In the genomic region with DNA sequence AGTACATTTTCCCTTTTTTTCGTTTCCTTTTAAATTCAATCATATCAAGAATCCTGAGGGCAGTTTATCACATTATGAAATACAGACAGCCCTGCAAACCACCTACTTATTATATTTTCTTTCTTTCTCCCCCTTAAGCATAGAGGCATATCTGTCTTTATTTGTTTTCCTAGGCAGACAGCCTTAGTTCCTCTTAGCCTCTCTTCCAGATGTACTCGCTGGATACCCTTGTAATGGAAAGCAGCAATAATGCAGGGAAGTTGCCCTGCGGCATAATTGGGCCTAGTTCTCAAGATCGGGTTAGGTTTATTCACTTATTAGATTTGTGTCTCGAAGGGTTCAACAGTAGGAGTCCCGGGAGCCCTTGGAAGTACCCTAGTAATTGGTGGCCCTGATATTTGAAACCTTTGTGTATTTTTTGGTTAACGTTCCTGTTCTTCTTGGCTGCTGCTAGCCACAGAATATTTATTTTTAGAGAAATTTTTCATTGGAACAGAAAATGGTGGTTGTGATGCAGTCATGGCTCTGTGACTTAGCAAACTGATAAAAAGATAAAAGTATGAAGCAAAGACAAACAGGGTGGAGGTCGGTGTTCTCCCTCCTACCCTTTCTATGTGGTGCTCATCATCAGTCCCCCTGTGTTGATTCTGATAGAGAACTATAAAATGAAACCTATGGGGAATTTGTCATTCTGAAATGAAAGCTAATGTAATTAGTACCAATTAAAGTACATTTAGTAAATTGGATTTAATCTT, we compare ENCODE assay signal across 15 cellular contexts. TPM values are rescaled to one million over a fixed set of nuclear protein-coding genes. Genes with fewer than 3 reads are reported as not detected.
A peak's percentile ranks its signal among the peaks of the same experiment; 100 is the strongest.
DNase-seq lines count a peak whose midpoint lies in the region; ATAC-seq and TF ChIP-seq lines count a peak whose summit lies in the region.
"Had no signal": no experiment of that assay in that cellular context is flagged by ENCODE, and none has a peak within 500 bp of the region (broad histone marks: within the 10 kb centered on the region; RNA-seq: fewer than 3 reads in every experiment).

No MANE protein-coding gene starts in this region.

- TF ChIP-seq CTCF in AG10803 (conservative IDR thresholded peaks at IDR 0.05; ENCODE audit: low read length): no peak
- TF ChIP-seq CTCF in astrocyte of the spinal cord (IDR thresholded peaks at IDR 0.05; ENCODE audit: low read depth, low read length): no peak
- TF ChIP-seq CTCF in esophagus muscularis mucosa (IDR thresholded peaks at IDR 0.05): no peak

- no peak for TF ChIP-seq EP300 in esophagus muscularis mucosa (IDR thresholded peaks at IDR 0.05)

- no peak for DNase-seq in AG10803 (ENCODE audit: low read depth)
- DNase-seq in HEK293T (ENCODE audit: extremely low spot score): peak; percentile 66
- peak; percentile 46 for DNase-seq in astrocyte of the spinal cord (ENCODE audit: low read depth, low spot score)
- no peak for DNase-seq in natural killer cell treated with Interleukin-12 subunit alpha and Interleukin-12 subunit beta and Interleukin-15 and Interleukin-18, amount 100 ng/mL, for 72 hours (ENCODE audit: low spot score)
- no peak for DNase-seq in T-helper 2 cell
- no peak for DNase-seq in esophagus muscularis mucosa (ENCODE audit: extremely low spot score)
- DNase-seq: activated CD4-positive, alpha-beta T cell treated with anti-CD3 and anti-CD28 coated beads, Interleukin-2, amount 50 U/mL, for 1 hour; amygdala; DMS153; H7; midbrain; NCI-H1417 treated with DMSO at 0.1 percent for 48 hours; substantia nigra had no signal

- WGBS in esophagus muscularis mucosa: 70% methylated on average over 8 of the region's 8 CpGs

- H3K4me3 ChIP-seq in AG10803 (ENCODE audit: low read length): peak overlapping the region; percentile 41
- H3K4me3 ChIP-seq in astrocyte of the spinal cord (ENCODE audit: low read depth, low read length): no peak overlapping the region
- no peak overlapping the region for H3K4me3 ChIP-seq in esophagus muscularis mucosa

- in situ Hi-C loops in astrocyte of the spinal cord (cut with HindIII; ENCODE audit: low sequenced_read_pairs): no loop called here

- H3K9me3 ChIP-seq in esophagus muscularis mucosa: no peaks in the 10 kb centered on the region

- no peaks in the 10 kb centered on the region for H3K9me3 Mint-ChIP-seq in natural killer cell treated with Interleukin-12 subunit alpha and Interleukin-12 subunit beta and Interleukin-15 and Interleukin-18, amount 100 ng/mL, for 72 hours

- peaks cover 69 to 76% of the 10 kb centered on the region in 2 donors for H3K4me1 Mint-ChIP-seq in natural killer cell treated with Interleukin-12 subunit alpha and Interleukin-12 subunit beta and Interleukin-15 and Interleukin-18, amount 100 ng/mL, for 72 hours (ENCODE audit: low read depth in 2 of 2)

- CTCF ChIA-PET in HEK293T (lab: Yijun Ruan, JAX): interaction anchor here (0.7 kb wide), 1 partner anchor 16 kb away, joined by 4 read pairs; no protein-coding TSS in a partner anchor

- H3K4me3 Mint-ChIP-seq in natural killer cell treated with Interleukin-12 subunit alpha and Interleukin-12 subunit beta and Interleukin-15 and Interleukin-18, amount 100 ng/mL, for 72 hours: no peak overlapping the region

- H3K27me3 Mint-ChIP-seq in natural killer cell treated with Interleukin-12 subunit alpha and Interleukin-12 subunit beta and Interleukin-15 and Interleukin-18, amount 100 ng/mL, for 72 hours: no peaks in the 10 kb centered on the region

- POLR2A ChIA-PET in HEK293T (lab: Yijun Ruan, JAX): no interaction called here

- peaks cover 23 to 67% (median 54%) of the 10 kb centered on the region in 4 donors for H3K4me1 ChIP-seq in esophagus muscularis mucosa

- peak overlapping the region in 2 of 4 donors; percentile 1 to 4 for H3K27ac ChIP-seq in esophagus muscularis mucosa (replicated peaks in 1 of 4)

- peaks cover 0 to 5% (median 0%) of the 10 kb centered on the region in 4 donors for H3K36me3 ChIP-seq in esophagus muscularis mucosa

- H3K27ac Mint-ChIP-seq in natural killer cell treated with Interleukin-12 subunit alpha and Interleukin-12 subunit beta and Interleukin-15 and Interleukin-18, amount 100 ng/mL, for 72 hours: peak overlapping the region; percentile 15 to 28

- intact Hi-C loops in esophagus muscularis mucosa (cut with DNase I): loop anchor here (10.0 kb wide), 1 partner anchor 597 kb away; no protein-coding TSS in a partner anchor

- peaks cover 8% of the 10 kb centered on the region for H3K36me3 Mint-ChIP-seq in natural killer cell treated with Interleukin-12 subunit alpha and Interleukin-12 subunit beta and Interleukin-15 and Interleukin-18, amount 100 ng/mL, for 72 hours

- no peak for ATAC-seq in natural killer cell treated with Interleukin-12 subunit alpha and Interleukin-12 subunit beta and Interleukin-15 and Interleukin-18, amount 100 ng/mL, for 72 hours
- ATAC-seq in GM19351 (IDR thresholded peaks at IDR 0.05; ENCODE audit: unreplicated experiment) (no peak), GM18858 (IDR thresholded peaks at IDR 0.05; ENCODE audit: unreplicated experiment) (no peak)

- no peak for TF ChIP-seq POLR2A in esophagus muscularis mucosa (IDR thresholded peaks at IDR 0.05; ENCODE audit: low read depth)

- no peaks in the 10 kb centered on the region for H3K27me3 ChIP-seq in esophagus muscularis mucosa

TF ChIP-seq in HEK293T, 16 proteins besides CTCF, POLR2A, EP300 and RAD21:
- TF ChIP-seq SP1 (IDR thresholded peaks at IDR 0.05) (no peak), FOXA1 (IDR thresholded peaks at IDR 0.05) (no peak), NFRKB (IDR thresholded peaks at IDR 0.05) (no peak), ZNF384 (IDR thresholded peaks at IDR 0.05) (no peak), L3MBTL2 (conservative IDR thresholded peaks at IDR 0.05) (no peak), CTBP1 (IDR thresholded peaks at IDR 0.05; ENCODE audit: borderline replicate concordance) (no peak), ELF4 (IDR thresholded peaks at IDR 0.05) (no peak), LEF1 (IDR thresholded peaks at IDR 0.05; ENCODE audit: borderline replicate concordance) (no peak), FOXM1 (IDR thresholded peaks at IDR 0.05; ENCODE audit: borderline replicate concordance) (no peak)

RNA-seq across cellular contexts. Expression of a gene that starts 6.4 kb away (rescaled TPM):
- total RNA-seq in natural killer cell treated with Interleukin-12 subunit alpha and Interleukin-12 subunit beta and Interleukin-15 and Interleukin-18, amount 100 ng/mL, for 72 hours: 10 to 100 TPM; 50.9 to 73.6 TPM
- 10 to 100 TPM; 30.0 to 36.1 (median 34.3) TPM for total RNA-seq in esophagus muscularis mucosa

Comparison
In these comparisons a context has a peak if more than half of its experiments do, and no peak if none do; other contexts are left out.
1. DNase-seq: peak in HEK293T (single experiment) and astrocyte of the spinal cord (single experiment); none in AG10803 (single experiment), natural killer cell treated with Interleukin-12 subunit alpha and Interleukin-12 subunit beta and Interleukin-15 and Interleukin-18, amount 100 ng/mL, for 72 hours (single experiment), T-helper 2 cell (0 of 5) and esophagus muscularis mucosa (single experiment).